1 cellular context compared by ENCODE assay signal in genomic region chr22:37848587-37849088, GRCh38.
TF ChIP-seq lines count a peak whose summit lies in the region.

No MANE protein-coding gene starts in this region.

TF ChIP-seq in GM23338, 12 proteins besides CTCF, POLR2A, EP300 and RAD21 (continued from another document):
- TF ChIP-seq ZNF462 (CRISPR knock-in tag; IDR thresholded peaks at IDR 0.05) (no peak), CREB1 (CRISPR knock-in tag; IDR thresholded peaks at IDR 0.05; ENCODE audit: low read depth) (no peak), EZH2phosphoT487 (IDR thresholded peaks at IDR 0.05; ENCODE audit: unreplicated experiment) (no peak), ZNF331 (CRISPR knock-in tag; IDR thresholded peaks at IDR 0.05; ENCODE audit: low read depth) (no peak), ETS1 (IDR thresholded peaks at IDR 0.05) (no peak)
TF ChIP-seq in GM23338: peak in this region for 0.
